1 cellular context compared by ENCODE assay signal in genomic region chr19:11141937-11142527, GRCh38.
TF ChIP-seq lines count a peak whose summit lies in the region.

No MANE protein-coding gene starts in this region.

TF ChIP-seq in SK-N-SH, 30 proteins besides CTCF, POLR2A, EP300 and RAD21 (continued from another document):
- TF ChIP-seq USF1 (IDR thresholded peaks at IDR 0.05; ENCODE audit: borderline replicate concordance, low read depth) (no peak), RFX5 (IDR thresholded peaks at IDR 0.05; ENCODE audit: low read length) (no peak), SMC3 (IDR thresholded peaks at IDR 0.05; ENCODE audit: low read depth, low read length) (no peak), GABPA (IDR thresholded peaks at IDR 0.05; ENCODE audit: low read depth) (no peak), GATA2 (CRISPR knock-in tag; IDR thresholded peaks at IDR 0.05) (no peak), NFIC (IDR thresholded peaks at IDR 0.05; ENCODE audit: borderline replicate concordance) (no peak), JUND (IDR thresholded peaks at IDR 0.05) (no peak), USF2 (IDR thresholded peaks at IDR 0.05; ENCODE audit: borderline replicate concordance, low read depth, low read length) (no peak), ELF1 (IDR thresholded peaks at IDR 0.05) (no peak), MAX (IDR thresholded peaks at IDR 0.05; ENCODE audit: low read depth) (no peak), RCOR1 (IDR thresholded peaks at IDR 0.05; ENCODE audit: low read length) (no peak), NRF1 (IDR thresholded peaks at IDR 0.05; ENCODE audit: low read depth, low read length) (no peak), RXRA (IDR thresholded peaks at IDR 0.05; ENCODE audit: borderline replicate concordance, low read depth) (no peak), ZBTB33 (IDR thresholded peaks at IDR 0.05; ENCODE audit: borderline replicate concordance, low read depth) (no peak)
TF ChIP-seq in SK-N-SH: peak in this region for 0.
